In the genomic region with DNA sequence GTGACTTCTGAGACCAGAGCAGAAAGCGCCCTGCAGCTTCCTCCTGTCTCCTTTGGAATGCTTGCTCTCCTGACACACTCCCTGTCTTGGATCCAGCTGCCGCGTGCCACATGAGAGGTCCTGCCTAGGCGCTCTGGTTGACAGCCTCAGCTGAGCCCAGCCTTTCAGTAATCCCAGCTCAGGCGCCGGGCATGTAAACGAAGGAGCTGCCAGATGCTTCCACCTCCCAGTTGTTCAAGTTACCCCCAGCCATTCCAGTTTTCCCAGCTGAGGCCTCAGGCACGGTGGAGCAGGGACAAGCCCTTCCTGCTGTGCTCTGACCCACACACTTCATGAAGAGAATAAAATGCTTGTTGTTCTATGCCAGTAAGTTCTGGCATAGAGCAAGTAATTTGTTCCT, we compare ENCODE assay signal across 12 cellular contexts. TPM values are rescaled to one million over a fixed set of nuclear protein-coding genes. Genes with fewer than 3 reads are reported as not detected.
DNase-seq lines count a peak whose midpoint lies in the region; ATAC-seq and TF ChIP-seq lines count a peak whose summit lies in the region.
"Had no signal": no experiment of that assay in that cellular context is flagged by ENCODE, and none has a peak within 500 bp of the region (broad histone marks: within the 10 kb centered on the region; RNA-seq: fewer than 3 reads in every experiment).

No MANE protein-coding gene starts in this region.

- no peaks in the 10 kb centered on the region for H3K9me2 ChIP-seq in GM23338 (ENCODE audit: insufficient read depth)

- no peaks in the 10 kb centered on the region for H3K27me3 ChIP-seq in GM23338 (ENCODE audit: insufficient read depth)
- no peaks in the 10 kb centered on the region for H3K27me3 ChIP-seq in heart left ventricle
- no peaks in the 10 kb centered on the region for H3K27me3 ChIP-seq in sigmoid colon

- in situ Hi-C loops in ACHN (cut with HindIII; ENCODE audit: low pct_ligation_motif_present, low pct_unique_long_range_greater_than_20kb, low sequenced_read_pairs) = no loop called here

- H3K27ac ChIP-seq in GM23338 (ENCODE audit: low read depth) = no peak overlapping the region
- peak overlapping the region; percentile 4 to 88 (median 81) for H3K27ac ChIP-seq in heart left ventricle
- peak overlapping the region; percentile 51 to 57 (median 54) for H3K27ac ChIP-seq in sigmoid colon
- H3K27ac ChIP-seq: foreskin keratinocyte, KMS-11 had no signal

- H3K36me3 ChIP-seq in GM23338 (ENCODE audit: insufficient read depth) = no peaks in the 10 kb centered on the region
- no peaks in the 10 kb centered on the region for H3K36me3 ChIP-seq in heart left ventricle
- no peaks in the 10 kb centered on the region for H3K36me3 ChIP-seq in sigmoid colon

- peak; percentile 92 for ATAC-seq in GM23338
- ATAC-seq in WTC11 = peak; percentile 87
- ATAC-seq in heart left ventricle = peak; percentile 40 to 59 (median 48)
- ATAC-seq: activated T-helper 17 cell treated with anti-CD3 and anti-CD28 coated beads, Interleukin-2, amount 50 U/mL, for 72 hours; foreskin keratinocyte; stimulated activated naive CD8-positive, alpha-beta T cell treated with anti-CD3 and anti-CD28 coated beads, Interleukin-15, amount 100 ng/mL, for 72 hours had no signal

- TF ChIP-seq CTCF in GM23338 (conservative IDR thresholded peaks at IDR 0.05; ENCODE audit: low read depth in 2 of 2) (no peak), WTC11 (IDR thresholded peaks at IDR 0.05) (no peak), heart left ventricle (IDR thresholded peaks at IDR 0.05) (no peak), sigmoid colon (IDR thresholded peaks at IDR 0.05) (no peak), HFFc6 (IDR thresholded peaks at IDR 0.05) (no peak)

- no peaks in the 10 kb centered on the region for H3K79me2 ChIP-seq in GM23338 (replicated peaks; ENCODE audit: insufficient read depth)

- H3K9me3 Mint-ChIP-seq in GM23338 (no peaks in the 10 kb centered on the region; the same call in 2 of the 3 replicates), WTC11 (peaks cover 4% of the 10 kb centered on the region), HFFc6 (peaks cover 1% of the 10 kb centered on the region; the same call in 1 of the 2 replicates)
- no peaks in the 10 kb centered on the region for H3K9me3 Mint-ChIP-seq in activated T-helper 1 cell treated with anti-CD3 and anti-CD28 coated beads, Interleukin-12 subunit alpha, Interleukin-12 subunit beta, Interleukin-2, Interleukin-4 antibody, amounts not matched to agents 30 ng/mL and 10 ng/mL and 1 ng/mL, durations not matched to agents 14 hours and 24 hours and 36 hours
- H3K9me3 Mint-ChIP-seq: activated T-helper 17 cell treated with anti-CD3 and anti-CD28 coated beads, Interleukin-2, amount 50 U/mL, for 72 hours; stimulated activated naive CD8-positive, alpha-beta T cell treated with anti-CD3 and anti-CD28 coated beads, Interleukin-15, amount 100 ng/mL, for 72 hours had no signal

- H3K9me3 ChIP-seq in heart left ventricle (peaks cover 0 to under 1% (median 0%) of the 10 kb centered on the region in 12 donors), sigmoid colon (no peaks in the 10 kb centered on the region)

- H3K4me3 ChIP-seq in GM23338 = no peak overlapping the region
- H3K4me3 ChIP-seq in heart left ventricle = no peak overlapping the region
- no peak overlapping the region for H3K4me3 ChIP-seq in sigmoid colon

- no peak overlapping the region for H3K4me3 Mint-ChIP-seq in GM23338
- H3K4me3 Mint-ChIP-seq in WTC11 = no peak overlapping the region
- no peak overlapping the region for H3K4me3 Mint-ChIP-seq in HFFc6
- H3K4me3 Mint-ChIP-seq in activated T-helper 1 cell treated with anti-CD3 and anti-CD28 coated beads, Interleukin-12 subunit alpha, Interleukin-12 subunit beta, Interleukin-2, Interleukin-4 antibody, amounts not matched to agents 30 ng/mL and 10 ng/mL and 1 ng/mL, durations not matched to agents 14 hours and 24 hours and 36 hours = no peak overlapping the region
- H3K4me3 Mint-ChIP-seq: activated T-helper 17 cell treated with anti-CD3 and anti-CD28 coated beads, Interleukin-2, amount 50 U/mL, for 72 hours; stimulated activated naive CD8-positive, alpha-beta T cell treated with anti-CD3 and anti-CD28 coated beads, Interleukin-15, amount 100 ng/mL, for 72 hours had no signal

- H2AFZ ChIP-seq in GM23338 = peak overlapping the region; percentile 1; the same call in 1 of the 2 replicates

- H3K27me3 Mint-ChIP-seq in GM23338 (ENCODE audit: insufficient read depth, low read depth, poor library complexity) = peaks cover 4% of the 10 kb centered on the region
- H3K27me3 Mint-ChIP-seq in WTC11 (ENCODE audit: low read depth) = no peaks in the 10 kb centered on the region
- H3K27me3 Mint-ChIP-seq in HFFc6 (ENCODE audit: insufficient read depth) = peaks cover 48% of the 10 kb centered on the region
- peaks cover 41% of the 10 kb centered on the region for H3K27me3 Mint-ChIP-seq in activated T-helper 1 cell treated with anti-CD3 and anti-CD28 coated beads, Interleukin-12 subunit alpha, Interleukin-12 subunit beta, Interleukin-2, Interleukin-4 antibody, amounts not matched to agents 30 ng/mL and 10 ng/mL and 1 ng/mL, durations not matched to agents 14 hours and 24 hours and 36 hours (ENCODE audit: insufficient read depth)

- 16 to 27% (median 19%) methylated on average over 5 to 8 of the region's 8 CpGs for WGBS in heart left ventricle, 4 donors
- WGBS in sigmoid colon, 2 donors = 29 to 50% methylated on average over 8 of the region's 8 CpGs

- no peak overlapping the region for H3K27ac Mint-ChIP-seq in GM23338
- H3K27ac Mint-ChIP-seq in WTC11 = no peak overlapping the region
- H3K27ac Mint-ChIP-seq in HFFc6 = no peak overlapping the region; the same call in 1 of the 2 replicates
- H3K27ac Mint-ChIP-seq in activated T-helper 1 cell treated with anti-CD3 and anti-CD28 coated beads, Interleukin-12 subunit alpha, Interleukin-12 subunit beta, Interleukin-2, Interleukin-4 antibody, amounts not matched to agents 30 ng/mL and 10 ng/mL and 1 ng/mL, durations not matched to agents 14 hours and 24 hours and 36 hours = no peak overlapping the region
- H3K27ac Mint-ChIP-seq: activated T-helper 17 cell treated with anti-CD3 and anti-CD28 coated beads, Interleukin-2, amount 50 U/mL, for 72 hours; stimulated activated naive CD8-positive, alpha-beta T cell treated with anti-CD3 and anti-CD28 coated beads, Interleukin-15, amount 100 ng/mL, for 72 hours had no signal

- H3K36me3 Mint-ChIP-seq in GM23338 (ENCODE audit: low read depth) (no peaks in the 10 kb centered on the region), WTC11 (no peaks in the 10 kb centered on the region), HFFc6 (ENCODE audit: low read depth) (no peaks in the 10 kb centered on the region)
- no peaks in the 10 kb centered on the region for H3K36me3 Mint-ChIP-seq in activated T-helper 1 cell treated with anti-CD3 and anti-CD28 coated beads, Interleukin-12 subunit alpha, Interleukin-12 subunit beta, Interleukin-2, Interleukin-4 antibody, amounts not matched to agents 30 ng/mL and 10 ng/mL and 1 ng/mL, durations not matched to agents 14 hours and 24 hours and 36 hours (ENCODE audit: low read depth)

- H3K4me2 ChIP-seq in GM23338 = no peak overlapping the region
- H3K4me2 ChIP-seq: KMS-11 had no signal

- H3K4me1 Mint-ChIP-seq in GM23338 (peaks cover 25% of the 10 kb centered on the region), WTC11 (peaks cover 24% of the 10 kb centered on the region), HFFc6 (ENCODE audit: low read depth) (peaks cover 7% of the 10 kb centered on the region)
- no peaks in the 10 kb centered on the region for H3K4me1 Mint-ChIP-seq in activated T-helper 1 cell treated with anti-CD3 and anti-CD28 coated beads, Interleukin-12 subunit alpha, Interleukin-12 subunit beta, Interleukin-2, Interleukin-4 antibody, amounts not matched to agents 30 ng/mL and 10 ng/mL and 1 ng/mL, durations not matched to agents 14 hours and 24 hours and 36 hours (ENCODE audit: low read depth)
- H3K4me1 Mint-ChIP-seq: activated T-helper 17 cell treated with anti-CD3 and anti-CD28 coated beads, Interleukin-2, amount 50 U/mL, for 72 hours; stimulated activated naive CD8-positive, alpha-beta T cell treated with anti-CD3 and anti-CD28 coated beads, Interleukin-15, amount 100 ng/mL, for 72 hours had no signal

- H3K4me1 ChIP-seq in GM23338 (ENCODE audit: insufficient read depth) = peaks cover 15% of the 10 kb centered on the region
- H3K4me1 ChIP-seq in heart left ventricle = peaks cover 19 to 59% (median 55%) of the 10 kb centered on the region in 12 donors
- peaks cover 0 to 28% (median 18%) of the 10 kb centered on the region in 4 donors for H3K4me1 ChIP-seq in sigmoid colon
- H3K4me1 ChIP-seq: foreskin keratinocyte had no signal

- TF ChIP-seq POLR2A in heart left ventricle (IDR thresholded peaks at IDR 0.05) (no peak), sigmoid colon (IDR thresholded peaks at IDR 0.05) (no peak)

- TF ChIP-seq EP300 in sigmoid colon (IDR thresholded peaks at IDR 0.05) = no peak

- intact Hi-C loops in heart left ventricle (cut with DNase I) (no loop called here), sigmoid colon (cut with DNase I) (no loop called here)
- intact Hi-C loops in activated T-helper 1 cell treated with anti-CD3 and anti-CD28 coated beads, Interleukin-12 subunit alpha, Interleukin-12 subunit beta, Interleukin-2, Interleukin-4 antibody, amounts not matched to agents 30 ng/mL and 10 ng/mL and 1 ng/mL, durations not matched to agents 14 hours and 24 hours and 36 hours (cut with micrococcal nuclease) = no loop called here

- no peaks in the 10 kb centered on the region for H3F3A ChIP-seq in GM23338 (replicated peaks; ENCODE audit: low read depth)

- POLR2A ChIA-PET in WTC11 (lab: Charles Lee) = interaction anchor here (0.7 kb wide), 1 partner anchor 38 kb away, joined by 3 read pairs; no protein-coding TSS in a partner anchor

- DNase-seq in GM23338 (ENCODE audit: low spot score) = peak; percentile 63
- DNase-seq in WTC11 (ENCODE audit: low spot score) = peak; percentile 59
- DNase-seq in heart left ventricle = peak; percentile 41 to 82 (median 66)
- peak; percentile 78 for DNase-seq in sigmoid colon
- DNase-seq in HFFc6 = no peak
- no peak for DNase-seq in stimulated activated CD4-positive, alpha-beta T cell treated with anti-CD3 and anti-CD28 coated beads, Interleukin-2, amount 100 ng/mL, for 24 hours
- DNase-seq in activated T-helper 1 cell treated with anti-CD3 and anti-CD28 coated beads, Interleukin-12 subunit alpha, Interleukin-12 subunit beta, Interleukin-2, Interleukin-4 antibody, amounts not matched to agents 30 ng/mL and 10 ng/mL and 1 ng/mL, durations not matched to agents 14 hours and 24 hours and 36 hours (ENCODE audit: low spot score) = no peak
- DNase-seq in ACHN = no peak
- DNase-seq: stimulated activated naive CD8-positive, alpha-beta T cell treated with anti-CD3 and anti-CD28 coated beads, Interleukin-15, amount 100 ng/mL, for 72 hours had no signal

- H4K20me1 ChIP-seq in GM23338 (replicated peaks; ENCODE audit: insufficient read depth) = no peaks in the 10 kb centered on the region

- CTCF ChIA-PET in WTC11 (lab: Charles Lee) = interaction anchor here (0.7 to 5.2 kb wide), 7 partner anchors 13 to 101 kb away, joined by 3 to 30 read pairs (median 5); no protein-coding TSS in a partner anchor

RNA-seq across cellular contexts. Expression of gene CD34, which starts 14.3 kb away (rescaled TPM):
- total RNA-seq in GM23338 (2014; rRNA removed; shearing (Covaris generic)) = 0.07 and 0.23 TPM in 2 replicates
- polyA plus RNA-seq in GM23338 (2016; fragmentation: Nextera tagmentation; extraction: Ambion mirVana) (0.09 and 0.18 TPM in 2 replicates), heart left ventricle (10 to 100 TPM; 37.4 to 41.8 TPM), sigmoid colon (10 to 100 TPM in 1 of 3 donors, 1 to 10 TPM in 2; 1.8 to 10.2 (median 8.4) TPM)
- total RNA-seq in WTC11 (2021) (0.18 to 0.35 TPM (median 0.27 TPM) in 3 replicates), heart left ventricle (100 to 1,000 TPM in 1 of 9 donors, 10 to 100 TPM in 8; 43.6 to 103 (median 63.8) TPM), sigmoid colon (10 to 100 TPM; 15.9 to 58.7 (median 32.1) TPM)
- under 1 TPM; 0.31 to 0.60 (median 0.52) TPM for total RNA-seq in HFFc6 (2021; fragmentation: NEBNext Ultra II Directional; extraction: Animal tissue kit (Norgen Biotek cat#: 25700))
- not detected in 2 replicates for total RNA-seq in activated T-helper 1 cell treated with anti-CD3 and anti-CD28 coated beads, Interleukin-12 subunit alpha, Interleukin-12 subunit beta, Interleukin-2, Interleukin-4 antibody, amounts not matched to agents 30 ng/mL and 10 ng/mL and 1 ng/mL, durations not matched to agents 14 hours and 24 hours and 36 hours

Comparison
In these comparisons a context has a peak if more than half of its experiments do, and no peak if none do; other contexts are left out.
1. DNase-seq: peak in GM23338 (single experiment), WTC11 (single experiment), heart left ventricle (5 of 5) and sigmoid colon (single experiment); none in HFFc6 (single experiment), stimulated activated CD4-positive, alpha-beta T cell treated with anti-CD3 and anti-CD28 coated beads, Interleukin-2, amount 100 ng/mL, for 24 hours (0 of 2), activated T-helper 1 cell treated with anti-CD3 and anti-CD28 coated beads, Interleukin-12 subunit alpha, Interleukin-12 subunit beta, Interleukin-2, Interleukin-4 antibody, amounts not matched to agents 30 ng/mL and 10 ng/mL and 1 ng/mL, durations not matched to agents 14 hours and 24 hours and 36 hours (single experiment) and ACHN (single experiment).
2. RNA of gene CD34, which starts 14.3 kb away (total RNA-seq): 43.6 to 103 TPM in heart left ventricle and 15.9 to 58.7 TPM in sigmoid colon; 0.31 to 0.60 TPM in HFFc6, 0.18 to 0.35 TPM in WTC11, 0.07 to 0.23 TPM in GM23338 and not detected in activated T-helper 1 cell treated with anti-CD3 and anti-CD28 coated beads, Interleukin-12 subunit alpha, Interleukin-12 subunit beta, Interleukin-2, Interleukin-4 antibody, amounts not matched to agents 30 ng/mL and 10 ng/mL and 1 ng/mL, durations not matched to agents 14 hours and 24 hours and 36 hours; every median in the first group is over 10 times any median in the second.
3. Peak in every context shown above with its lines, with median percentiles within 50 percentile points of each other: ATAC-seq.